ENCODE assay signal across 26 cellular contexts in the genomic region with DNA sequence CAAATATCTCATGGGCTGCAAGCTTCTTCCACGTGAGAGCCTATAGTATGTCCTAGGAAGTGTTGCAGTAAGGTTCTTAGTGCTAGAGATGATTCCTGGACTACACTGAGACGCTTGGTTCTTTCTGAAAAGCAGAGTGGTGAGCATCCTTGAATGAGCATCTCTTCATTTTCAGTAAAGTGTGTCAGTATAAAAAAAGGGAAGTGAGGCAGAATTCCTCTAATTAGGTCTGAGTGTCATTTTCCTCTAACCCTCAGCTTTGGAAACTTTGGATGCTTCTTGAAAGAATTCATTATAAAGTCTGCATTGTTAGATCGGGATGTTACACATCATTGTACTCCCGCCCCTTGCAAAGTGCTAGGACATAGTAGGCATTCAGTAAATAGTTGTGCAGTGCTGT.
"Had no signal": no experiment of that assay in that cellular context is flagged by ENCODE, and none has a peak within 500 bp of the region (broad histone marks: within the 10 kb centered on the region; RNA-seq: fewer than 3 reads in every experiment).

No MANE protein-coding gene starts in this region.

- H3K27me3 ChIP-seq: thyroid gland, vagina had no signal

- H3K9ac ChIP-seq: neural progenitor cell, parathyroid adenoma had no signal

- H3K79me2 ChIP-seq: parathyroid adenoma had no signal

- H3K4me3 ChIP-seq: dorsolateral prefrontal cortex, left lung, mucosa of descending colon, neural progenitor cell, right atrium auricular region, stomach, thyroid gland, vagina had no signal

- H3K4me2 ChIP-seq: neural progenitor cell had no signal

- DNase-seq: dorsolateral prefrontal cortex; effector CD8-positive, alpha-beta T cell; endodermal cell; hypothalamus; kidney; left cardiac atrium; left lung; mesenchymal stem cell; mucosa of descending colon; naive B cell; stimulated activated CD4-positive, alpha-beta T cell treated with anti-CD3 and anti-CD28 coated beads, Interleukin-2, amount 100 ng/mL, for 24 hours; stimulated activated CD4-positive, alpha-beta T cell treated with anti-CD3 and anti-CD28 coated beads, Interleukin-4, amount 100 ng/mL, for 24 hours; stimulated activated naive CD4-positive, alpha-beta T cell treated with Interleukin-2 at 50 U/mL for 16 hours; stomach; thyroid gland; trophoblast cell had no signal

- H3K27ac ChIP-seq: dorsolateral prefrontal cortex, epithelial cell of prostate, foreskin keratinocyte, left lung, neural progenitor cell, parathyroid adenoma, right atrium auricular region, stomach, thyroid gland, vagina had no signal

- ATAC-seq: esophagus mucosa; foreskin keratinocyte; left cardiac atrium; left lung; mucosa of descending colon; sciatic nerve; stimulated activated effector memory CD8-positive, alpha-beta T cell treated with anti-CD3 and anti-CD28 coated beads, Interleukin-12 subunit alpha, Interleukin-12 subunit beta, amount 100 ng/mL, for 72 hours had no signal

- H2AFZ ChIP-seq: neural progenitor cell, parathyroid adenoma had no signal

- FAIRE-seq: colon, kidney had no signal

- H3K4me1 ChIP-seq: foreskin keratinocyte, neural progenitor cell, parathyroid adenoma, thyroid gland had no signal

- H3K36me3 ChIP-seq: left lung, neural progenitor cell, right atrium auricular region, stomach, thyroid gland, vagina had no signal

- H3K9me3 ChIP-seq: left lung, mucosa of descending colon, right atrium auricular region, stomach, thyroid gland, vagina had no signal
